ENCODE assay signal across 8 cellular contexts in genomic region chr6:134063966-134064445, GRCh38. TPM values are rescaled to one million over a fixed set of nuclear protein-coding genes. Genes with fewer than 3 reads are reported as not detected.
DNase-seq lines count a peak whose midpoint lies in the region; ATAC-seq, FAIRE-seq and TF ChIP-seq lines count a peak whose summit lies in the region.

No MANE protein-coding gene starts in this region.

- no peaks in the 10 kb centered on the region for H3K27me3 Mint-ChIP-seq in astrocyte (ENCODE audit: low read depth, unreplicated experiment)

- peak; percentile 85 for ATAC-seq in HG02763 (IDR thresholded peaks at IDR 0.05; ENCODE audit: unreplicated experiment)

- in situ Hi-C loops in GM13976 (cut with MboI; ENCODE audit: low sequenced_read_pairs, unreplicated experiment): loop anchor here (10.0 kb wide), 1 partner anchor 139 kb away; no protein-coding TSS in a partner anchor

- H3K4me2 ChIP-seq in astrocyte (ENCODE audit: low read length): no peak overlapping the region
- no peak overlapping the region for H3K4me2 ChIP-seq in smooth muscle cell

- peak; percentile 78 for DNase-seq in GM13976 (ENCODE audit: low spot score)
- peak; percentile 23 for DNase-seq in NCI-H1694 (lab: John Stamatoyannopoulos, UW)
- DNase-seq in T-helper 1 cell: peak in 4 of 5 donors; percentile 23 to 57 (median 32)
- DNase-seq in astrocyte (ENCODE audit: low read depth): peak; percentile 51
- DNase-seq in hippocampal formation (lab: John Stamatoyannopoulos, UW): peak; percentile 80 to 92
- peak; percentile 9 for DNase-seq in smooth muscle cell (lab: John Stamatoyannopoulos, UW; ENCODE audit: unreplicated experiment)

- no peak overlapping the region for H3K4me3 ChIP-seq in astrocyte (ENCODE audit: insufficient read depth, low read depth, low read length)
- H3K4me3 ChIP-seq in smooth muscle cell: no peak overlapping the region

- no peak overlapping the region for H3K4me3 Mint-ChIP-seq in astrocyte (ENCODE audit: unreplicated experiment)

- no peaks in the 10 kb centered on the region for H3K36me3 Mint-ChIP-seq in astrocyte (ENCODE audit: low read depth, unreplicated experiment)

- H4K20me1 ChIP-seq in astrocyte (ENCODE audit: insufficient read depth, low read length): no peaks in the 10 kb centered on the region
- no peaks in the 10 kb centered on the region for H4K20me1 ChIP-seq in smooth muscle cell (ENCODE audit: low read depth)

- WGBS in smooth muscle cell (ENCODE audit: low lambda C conversion rate): 26% methylated on average over 7 of the region's 7 CpGs

- H3K27me3 ChIP-seq in astrocyte (ENCODE audit: insufficient read depth, low read length): no peaks in the 10 kb centered on the region
- no peaks in the 10 kb centered on the region for H3K27me3 ChIP-seq in smooth muscle cell (ENCODE audit: low read depth)

- no peaks in the 10 kb centered on the region for H3F3A ChIP-seq in smooth muscle cell (ENCODE audit: low read depth)

- H3K4me1 Mint-ChIP-seq in astrocyte (ENCODE audit: low read depth, unreplicated experiment): peaks cover 27% of the 10 kb centered on the region

- TF ChIP-seq CTCF in 22Rv1 (IDR thresholded peaks at IDR 0.05): peak; percentile 85
- TF ChIP-seq CTCF in GM13976 (IDR thresholded peaks at IDR 0.05; ENCODE audit: borderline replicate concordance, control extremely low read depth, extremely low read depth, insufficient read depth, missing control alignments): peak; percentile 86
- peak; percentile 89 for TF ChIP-seq CTCF in astrocyte (IDR thresholded peaks at IDR 0.05; ENCODE audit: insufficient read depth, low read depth, low read length)
- TF ChIP-seq CTCF in smooth muscle cell (IDR thresholded peaks at IDR 0.05; ENCODE audit: borderline replicate concordance, insufficient read depth, poor library complexity, severe bottlenecking): peak; percentile 78

- peaks cover 16% of the 10 kb centered on the region for H3K4me1 ChIP-seq in astrocyte (ENCODE audit: insufficient read depth, low read length)
- peaks cover 18% of the 10 kb centered on the region for H3K4me1 ChIP-seq in smooth muscle cell (ENCODE audit: low read depth)

- no peak overlapping the region for H3K27ac Mint-ChIP-seq in astrocyte (ENCODE audit: unreplicated experiment)

- FAIRE-seq in astrocyte (lab: Jason Lieb, UNC): peak; percentile 86

- H3K9me3 Mint-ChIP-seq in astrocyte (ENCODE audit: unreplicated experiment): no peaks in the 10 kb centered on the region

- H3K79me2 ChIP-seq in astrocyte (ENCODE audit: insufficient read depth, low read length): no peaks in the 10 kb centered on the region
- no peaks in the 10 kb centered on the region for H3K79me2 ChIP-seq in smooth muscle cell (ENCODE audit: low read depth)

- no peak overlapping the region for H3K27ac ChIP-seq in 22Rv1
- no peak overlapping the region for H3K27ac ChIP-seq in astrocyte (ENCODE audit: low read depth, low read length)
- H3K27ac ChIP-seq in smooth muscle cell (ENCODE audit: low read depth): no peak overlapping the region

- no peak overlapping the region for H3K9ac ChIP-seq in astrocyte (ENCODE audit: low read length)
- H3K9ac ChIP-seq in smooth muscle cell (ENCODE audit: low read depth): no peak overlapping the region

- H3K36me3 ChIP-seq in astrocyte (ENCODE audit: insufficient read depth, low read length) (no peaks in the 10 kb centered on the region), smooth muscle cell (ENCODE audit: low read depth) (no peaks in the 10 kb centered on the region)

- H2AFZ ChIP-seq in astrocyte (ENCODE audit: low read depth, low read length): peak overlapping the region; percentile 35
- H2AFZ ChIP-seq in smooth muscle cell (ENCODE audit: low read depth): no peak overlapping the region

- H3K9me3 ChIP-seq in astrocyte (ENCODE audit: insufficient read depth, low read depth, low read length) (no peaks in the 10 kb centered on the region), smooth muscle cell (replicated peaks; ENCODE audit: low read depth) (no peaks in the 10 kb centered on the region)

RNA-seq across cellular contexts. Expression of gene SLC2A12, which starts 11.6 kb away (rescaled TPM):
- total RNA-seq in astrocyte (5.5 and 9.5 TPM in 2 replicates), smooth muscle cell (1.8 and 2.3 TPM in 2 replicates)
- polyA plus RNA-seq in smooth muscle cell: 0.08 and 0.67 TPM in 2 replicates

Comparison
In these comparisons a context has a peak if more than half of its experiments do, and no peak if none do; other contexts are left out.
1. DNase-seq: peak in every context shown above with its lines; median percentile 86 in hippocampal formation; 78 in GM13976; 51 in astrocyte; 32 in T-helper 1 cell; 23 in NCI-H1694; 9 in smooth muscle cell.